In the genomic region with DNA sequence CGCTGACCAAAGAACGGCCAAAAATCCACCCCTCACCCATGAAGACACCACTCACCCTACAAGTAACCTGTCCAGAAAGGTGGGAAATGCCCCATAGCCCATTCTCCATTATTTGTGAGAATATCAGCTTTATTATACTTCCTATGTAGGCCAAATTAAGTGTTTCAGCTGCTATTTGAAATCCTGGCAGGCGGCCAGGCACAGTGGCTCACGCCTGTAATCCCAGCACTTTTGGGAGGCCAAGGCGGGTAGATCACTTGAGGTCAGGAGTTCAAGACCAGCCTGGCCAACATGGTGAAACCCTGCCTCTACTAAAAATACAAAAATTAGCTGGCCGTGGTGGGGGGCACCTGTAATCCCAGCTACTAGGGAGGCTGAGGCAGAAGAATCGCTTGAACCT, we compare ENCODE assay signal across 7 cellular contexts. TPM values are rescaled to one million over a fixed set of nuclear protein-coding genes. Genes with fewer than 3 reads are reported as not detected.
DNase-seq lines count a peak whose midpoint lies in the region; ATAC-seq and TF ChIP-seq lines count a peak whose summit lies in the region.
"Not testable (repeated sequence)": the region's sequence is repeated elsewhere in the genome, so short reads cannot be mapped to it uniquely, and the experiment has no call there.

No MANE protein-coding gene starts in this region.

- not testable (repeated sequence) for H3K4me3 ChIP-seq in Caco-2 (ENCODE audit: low read depth, low read length); Panc1 (ENCODE audit: low read depth in 2 of 2, low read length in 2 of 2); dorsolateral prefrontal cortex

- intact Hi-C loops in Caco-2 (cut with micrococcal nuclease; ENCODE audit: unreplicated experiment); Panc1 (cut with micrococcal nuclease; ENCODE audit: unreplicated experiment); activated CD4-positive, alpha-beta memory T cell treated with anti-CD3 and anti-CD28 coated beads for 36 hours (cut with micrococcal nuclease): not testable (repeated sequence)
- intact Hi-C loops in dorsolateral prefrontal cortex (cut with DNase I) = loop anchor here in 1 of 2 donors (10.0 kb wide), 1 partner anchor 47 kb away; no protein-coding TSS in a partner anchor

- H3K27me3 ChIP-seq in Caco-2 (replicated peaks; ENCODE audit: control insufficient read depth, insufficient read depth, low read length); Panc1 (ENCODE audit: control insufficient read depth, insufficient read depth, low read length); dorsolateral prefrontal cortex: not testable (repeated sequence)

- H3K27me3 Mint-ChIP-seq in Caco-2 (ENCODE audit: insufficient read depth, unreplicated experiment); activated CD4-positive, alpha-beta memory T cell treated with anti-CD3 and anti-CD28 coated beads for 36 hours; activated T-helper 17 cell treated with anti-CD3 and anti-CD28 coated beads, Interleukin-2, amount 50 U/mL, for 72 hours; activated naive CD8-positive, alpha-beta T cell; progenitor cell of endocrine pancreas: not testable (repeated sequence)

- POLR2A ChIA-PET in Caco-2 (lab: Charles Lee); Panc1 (lab: Charles Lee): not testable (repeated sequence)
- POLR2A ChIA-PET in activated CD4-positive, alpha-beta memory T cell treated with anti-CD3 and anti-CD28 coated beads for 36 hours (lab: Charles Lee) = interaction anchor here (1.5 kb wide), 1 partner anchor 19 kb away, joined by 3 read pairs; no protein-coding TSS in a partner anchor

- CTCF ChIA-PET in Caco-2 (lab: Charles Lee); Panc1 (lab: Charles Lee): not testable (repeated sequence)
- CTCF ChIA-PET in activated CD4-positive, alpha-beta memory T cell treated with anti-CD3 and anti-CD28 coated beads for 36 hours (lab: Charles Lee) = interaction anchor here (5.7 kb wide), 1 partner anchor 7 kb away, joined by 46 read pairs; no protein-coding TSS in a partner anchor

- not testable (repeated sequence) for ATAC-seq in Panc1; activated T-helper 17 cell treated with anti-CD3 and anti-CD28 coated beads, Interleukin-2, amount 50 U/mL, for 72 hours (replicated peaks)

- peak overlapping the region; percentile 31; the same call in 1 of the 2 replicates for H3K27ac ChIP-seq in Panc1 (ENCODE audit: low read length)
- H3K27ac ChIP-seq in dorsolateral prefrontal cortex = peak overlapping the region in 57 of 59 donors; percentile 18 to 98 (median 91)

- DNase-seq in Caco-2; Panc1 (ENCODE audit: low read depth, low spot score); activated CD4-positive, alpha-beta memory T cell treated with anti-CD3 and anti-CD28 coated beads for 36 hours; dorsolateral prefrontal cortex; progenitor cell of endocrine pancreas (ENCODE audit: low spot score, unreplicated experiment): not testable (repeated sequence)

- not testable (repeated sequence) for H3K9me3 ChIP-seq in Caco-2; Panc1 (ENCODE audit: control insufficient read depth, insufficient read depth, low read depth, low read length)

- peaks cover 34% of the 10 kb centered on the region for H3K4me1 ChIP-seq in Caco-2
- peaks cover 24% of the 10 kb centered on the region for H3K4me1 ChIP-seq in Panc1 (ENCODE audit: control insufficient read depth, insufficient read depth, low read length)

- TF ChIP-seq CTCF in Caco-2 (IDR thresholded peaks at IDR 0.05; ENCODE audit: insufficient read depth in 1 of 2, low read depth in 1 of 2, low read length in 1 of 2, severe bottlenecking in 1 of 2, unreplicated experiment in 1 of 2); Panc1 (IDR thresholded peaks at IDR 0.05); dorsolateral prefrontal cortex (IDR thresholded peaks at IDR 0.05 in 54 of 56, conservative IDR thresholded peaks at IDR 0.05 in 2 of 56; ENCODE audit: low read depth in 1 of 56, partially characterized antibody in 56 of 56); progenitor cell of endocrine pancreas (IDR thresholded peaks at IDR 0.05; ENCODE audit: unreplicated experiment): not testable (repeated sequence)

- not testable (repeated sequence) for H3K36me3 ChIP-seq in Caco-2 (ENCODE audit: control insufficient read depth, insufficient read depth, low read length); Panc1 (ENCODE audit: control insufficient read depth, insufficient read depth, low read length)

- H3K4me3 Mint-ChIP-seq in Caco-2 (ENCODE audit: unreplicated experiment); activated CD4-positive, alpha-beta memory T cell treated with anti-CD3 and anti-CD28 coated beads for 36 hours; activated T-helper 17 cell treated with anti-CD3 and anti-CD28 coated beads, Interleukin-2, amount 50 U/mL, for 72 hours; activated naive CD8-positive, alpha-beta T cell; progenitor cell of endocrine pancreas (ENCODE audit: low read depth): not testable (repeated sequence)

- BruUV-seq in Caco-2 (replicated peaks; lab: Mats Ljungman, UMichigan); Panc1 (replicated peaks; lab: Mats Ljungman, UMichigan): not testable (repeated sequence)

- H3K27ac Mint-ChIP-seq in Caco-2 (ENCODE audit: unreplicated experiment) (peak overlapping the region; percentile 68), progenitor cell of endocrine pancreas (peak overlapping the region; percentile 93)
- H3K27ac Mint-ChIP-seq in activated CD4-positive, alpha-beta memory T cell treated with anti-CD3 and anti-CD28 coated beads for 36 hours = peak overlapping the region; percentile 76
- H3K27ac Mint-ChIP-seq in activated T-helper 17 cell treated with anti-CD3 and anti-CD28 coated beads, Interleukin-2, amount 50 U/mL, for 72 hours = peak overlapping the region; percentile 87
- peak overlapping the region; percentile 86 for H3K27ac Mint-ChIP-seq in activated naive CD8-positive, alpha-beta T cell

- in situ Hi-C loops in Panc1 (cut with HindIII; ENCODE audit: low pct_unique_long_range_greater_than_20kb, low sequenced_read_pairs) = not testable (repeated sequence)

- not testable (repeated sequence) for H3K9me3 Mint-ChIP-seq in Caco-2 (ENCODE audit: unreplicated experiment); activated CD4-positive, alpha-beta memory T cell treated with anti-CD3 and anti-CD28 coated beads for 36 hours; activated T-helper 17 cell treated with anti-CD3 and anti-CD28 coated beads, Interleukin-2, amount 50 U/mL, for 72 hours; activated naive CD8-positive, alpha-beta T cell (ENCODE audit: low read depth); progenitor cell of endocrine pancreas (ENCODE audit: low read depth)

- H3K36me3 Mint-ChIP-seq in Caco-2 (ENCODE audit: insufficient read depth, unreplicated experiment) = peaks cover 90% of the 10 kb centered on the region
- H3K36me3 Mint-ChIP-seq in activated CD4-positive, alpha-beta memory T cell treated with anti-CD3 and anti-CD28 coated beads for 36 hours = peaks cover 31% of the 10 kb centered on the region
- peaks cover 90% of the 10 kb centered on the region for H3K36me3 Mint-ChIP-seq in activated T-helper 17 cell treated with anti-CD3 and anti-CD28 coated beads, Interleukin-2, amount 50 U/mL, for 72 hours (ENCODE audit: low read depth)
- H3K36me3 Mint-ChIP-seq in activated naive CD8-positive, alpha-beta T cell = peaks cover 15% of the 10 kb centered on the region
- H3K36me3 Mint-ChIP-seq in progenitor cell of endocrine pancreas (ENCODE audit: insufficient read depth) = peaks cover 33% of the 10 kb centered on the region

- peaks cover 50% of the 10 kb centered on the region for H3K4me1 Mint-ChIP-seq in Caco-2 (ENCODE audit: low read depth, unreplicated experiment)
- H3K4me1 Mint-ChIP-seq in activated CD4-positive, alpha-beta memory T cell treated with anti-CD3 and anti-CD28 coated beads for 36 hours (ENCODE audit: low read depth) = peaks cover 78% of the 10 kb centered on the region
- H3K4me1 Mint-ChIP-seq in activated T-helper 17 cell treated with anti-CD3 and anti-CD28 coated beads, Interleukin-2, amount 50 U/mL, for 72 hours = peaks cover 34% of the 10 kb centered on the region
- H3K4me1 Mint-ChIP-seq in activated naive CD8-positive, alpha-beta T cell (ENCODE audit: low read depth) = peaks cover 86% of the 10 kb centered on the region
- peaks cover 47% of the 10 kb centered on the region for H3K4me1 Mint-ChIP-seq in progenitor cell of endocrine pancreas (ENCODE audit: low read depth)

RNA-seq across cellular contexts. Expression of a gene that starts 54.1 kb away (rescaled TPM):
- 225 and 226 TPM in 2 replicates for total RNA-seq in Caco-2 (2022)
- 70.6 TPM for total RNA-seq in Panc1 (2021; ENCODE audit: unreplicated experiment)
- polyA plus RNA-seq in Panc1 (2012; ENCODE audit: insufficient read length) = 28.0 TPM
- 10 to 100 TPM; 42.8 to 48.0 TPM for total RNA-seq in activated CD4-positive, alpha-beta memory T cell treated with anti-CD3 and anti-CD28 coated beads for 36 hours
- total RNA-seq in activated T-helper 17 cell treated with anti-CD3 and anti-CD28 coated beads, Interleukin-2, amount 50 U/mL, for 72 hours = 10 to 100 TPM; 50.7 to 76.7 TPM
- 100 to 1,000 TPM in 2 of 120 experiments, 10 to 100 TPM in 118; 25.0 to 117 (median 44.7) TPM for total RNA-seq in dorsolateral prefrontal cortex
- 174 and 198 TPM in 2 replicates for total RNA-seq in progenitor cell of endocrine pancreas
